ENCODE assay signal across 8 cellular contexts in the genomic region with DNA sequence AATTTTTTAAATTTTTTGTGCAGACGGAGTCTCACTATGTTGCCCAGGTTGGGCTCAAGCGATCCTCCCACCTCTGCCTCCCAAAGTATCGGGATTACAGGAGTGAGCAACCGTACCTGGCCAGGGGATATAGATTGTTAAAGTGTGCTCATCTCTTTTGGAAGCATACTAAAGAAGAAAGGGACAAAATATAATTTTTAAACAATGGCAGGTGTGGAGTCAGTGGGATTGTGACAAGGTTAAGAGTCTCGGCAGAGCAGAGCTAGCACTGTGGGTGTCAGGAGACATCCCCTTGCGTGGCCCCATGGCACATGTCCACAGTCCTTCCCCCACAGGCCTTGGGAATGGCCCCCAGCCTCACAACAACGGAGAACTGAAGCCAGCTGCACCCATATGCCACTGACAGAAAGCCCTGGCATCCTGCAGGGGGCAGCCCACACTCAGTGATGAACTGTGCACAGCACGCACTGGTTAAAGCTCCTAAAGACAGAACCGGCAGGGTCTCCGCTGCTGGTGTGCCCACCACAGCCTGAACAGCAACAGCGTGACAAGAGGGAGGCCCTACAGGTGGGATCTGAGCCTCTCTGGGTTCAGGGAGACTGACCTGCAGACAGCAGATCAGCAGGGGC. TPM values are rescaled to one million over a fixed set of nuclear protein-coding genes. Genes with fewer than 3 reads are reported as not detected.
DNase-seq lines count a peak whose midpoint lies in the region; ATAC-seq and TF ChIP-seq lines count a peak whose summit lies in the region.

No MANE protein-coding gene starts in this region.

- no peaks in the 10 kb centered on the region for H3K9me3 Mint-ChIP-seq in Caco-2 (ENCODE audit: unreplicated experiment)

- H3K36me3 ChIP-seq in Caco-2 (ENCODE audit: control insufficient read depth, insufficient read depth, low read length), result peaks cover under 1% of the 10 kb centered on the region; the same call in 1 of the 2 replicates

- H3K4me3 Mint-ChIP-seq in Caco-2 (ENCODE audit: unreplicated experiment), result no peak overlapping the region

- no peaks in the 10 kb centered on the region for H3K27me3 ChIP-seq in Caco-2 (replicated peaks; ENCODE audit: control insufficient read depth, insufficient read depth, low read length)

- CTCF ChIA-PET in Caco-2 (lab: Charles Lee), result interaction anchor here (0.6 to 1.5 kb wide), 12 partner anchors 10 to 218 kb away, joined by 3 to 30 read pairs (median 5); partner anchors contain the start of gene LZTR1

- H3K4me3 ChIP-seq in Caco-2 (ENCODE audit: low read depth, low read length), result no peak overlapping the region

- peaks cover 47% of the 10 kb centered on the region for H3K36me3 Mint-ChIP-seq in Caco-2 (ENCODE audit: insufficient read depth, unreplicated experiment)

- no peaks in the 10 kb centered on the region for H3K9me3 ChIP-seq in Caco-2

- BruUV-seq in Caco-2 (replicated peaks; lab: Mats Ljungman, UMichigan), result no TSS peak

- H3K4me1 Mint-ChIP-seq in Caco-2 (ENCODE audit: low read depth, unreplicated experiment), result no peaks in the 10 kb centered on the region

- TF ChIP-seq CTCF in Caco-2 (IDR thresholded peaks at IDR 0.05; ENCODE audit: insufficient read depth in 1 of 2, low read depth in 1 of 2, low read length in 1 of 2, severe bottlenecking in 1 of 2, unreplicated experiment in 1 of 2), result peak; percentile 54 to 77

- in situ Hi-C loops in KBM-7 (cut with MboI; ENCODE audit: low pct_unique_long_range_greater_than_20kb, low sequenced_read_pairs), result no loop called here

- POLR2A ChIA-PET in Caco-2 (lab: Charles Lee), result no interaction called here

- no peaks in the 10 kb centered on the region for H3K4me1 ChIP-seq in Caco-2

- peak overlapping the region; percentile 13 for H3K27ac Mint-ChIP-seq in Caco-2 (ENCODE audit: unreplicated experiment)

- no peaks in the 10 kb centered on the region for H3K27me3 Mint-ChIP-seq in Caco-2 (ENCODE audit: insufficient read depth, unreplicated experiment)

- ATAC-seq in GM19455 (IDR thresholded peaks at IDR 0.05; ENCODE audit: unreplicated experiment), result no peak
- no peak for ATAC-seq in GM18870 (IDR thresholded peaks at IDR 0.05; ENCODE audit: unreplicated experiment)

- intact Hi-C loops in Caco-2 (cut with micrococcal nuclease; ENCODE audit: unreplicated experiment), result loop anchor here (1.0 to 5.0 kb wide), 2 partner anchors 48 to 81 kb away; no protein-coding TSS in a partner anchor

- DNase-seq in Caco-2 (peak; percentile 53 to 71), KBM-7 (peak; percentile 23), glomerular visceral epithelial cell (ENCODE audit: extremely low spot score) (peak; percentile 16), NK-92 (lab: John Stamatoyannopoulos, UW; ENCODE audit: unreplicated experiment) (no peak)
- peak; percentile 34 for DNase-seq in activated CD8-positive, alpha-beta memory T cell treated with anti-CD3 and anti-CD28 coated beads, Interleukin-2, amount 50 U/mL, for 4 hours
- peak; percentile 11 for DNase-seq in stimulated activated CD4-positive, alpha-beta T cell treated with anti-CD3 and anti-CD28 coated beads, Interleukin-1b, Interleukin-23, amount 100 ng/mL, for 48 hours

RNA-seq across cellular contexts. Expression of gene SERPIND1, which starts 29.9 kb away (rescaled TPM):
- 1.3 and 1.5 TPM in 2 replicates for total RNA-seq in Caco-2 (2022)

RNA-seq across cellular contexts. Expression of gene PI4KA, which starts 54.8 kb away (rescaled TPM):
- 66.9 and 67.2 TPM in 2 replicates for total RNA-seq in Caco-2 (2022)

RNA-seq across cellular contexts. Expression of gene SNAP29, which starts 55.0 kb away (rescaled TPM):
- total RNA-seq in Caco-2 (2022), result 26.2 and 26.8 TPM in 2 replicates
